In genomic region chrX:10156199-10157031, GRCh38 we compare ENCODE assay signal across 1 cellular context.
TF ChIP-seq lines count a peak whose summit lies in the region.

Gene CLCN4 (plus strand): TSS chrX:10156975. CDS start chrX:10185033, 28,058 bp downstream.

TF ChIP-seq in HepG2, 621 proteins besides CTCF, POLR2A, EP300 and RAD21 (continued from another document and continues in another):
- TF ChIP-seq ARID4A (CRISPR knock-in tag; IDR thresholded peaks at IDR 0.05; ENCODE audit: borderline replicate concordance) (peak; percentile 59; the same call in 1 of the 2 replicates), ZNF850 (CRISPR knock-in tag; conservative IDR thresholded peaks at IDR 0.05) (no peak), GABPB1 (CRISPR knock-in tag; IDR thresholded peaks at IDR 0.05) (peak; percentile 39; the same call in 1 of the 2 replicates), FOXA1 (IDR thresholded peaks at IDR 0.05) (no peak), FOXA1 (CRISPR knock-in tag; IDR thresholded peaks at IDR 0.05) (no peak), NFYC (CRISPR knock-in tag; IDR thresholded peaks at IDR 0.05) (0 out of 2 replicates have a peak, but pooled peaks have one; percentile 24), ZKSCAN8 (CRISPR knock-in tag; IDR thresholded peaks at IDR 0.05; ENCODE audit: borderline replicate concordance) (no peak), ZNF160 (CRISPR knock-in tag; IDR thresholded peaks at IDR 0.05) (no peak), NFE2 (CRISPR knock-in tag; IDR thresholded peaks at IDR 0.05) (no peak), ZUFSP (CRISPR knock-in tag; IDR thresholded peaks at IDR 0.05; ENCODE audit: borderline replicate concordance) (no peak), ZSCAN30 (CRISPR knock-in tag; IDR thresholded peaks at IDR 0.05) (no peak), ZC3H13 (CRISPR knock-in tag; IDR thresholded peaks at IDR 0.05) (no peak), ZNF362 (CRISPR knock-in tag; IDR thresholded peaks at IDR 0.05; ENCODE audit: borderline replicate concordance) (no peak), ARHGAP35 (CRISPR knock-in tag; IDR thresholded peaks at IDR 0.05; ENCODE audit: borderline replicate concordance) (no peak), BCL6 (CRISPR knock-in tag; IDR thresholded peaks at IDR 0.05) (no peak), ERF (CRISPR knock-in tag; IDR thresholded peaks at IDR 0.05) (no peak), ZMAT3 (CRISPR knock-in tag; conservative IDR thresholded peaks at IDR 0.05) (0 out of 2 replicates have a peak, but pooled peaks have one; percentile 19), FOSL1 (CRISPR knock-in tag; IDR thresholded peaks at IDR 0.05; ENCODE audit: borderline replicate concordance) (no peak), IKZF1 (IDR thresholded peaks at IDR 0.05) (no peak), SP1 (IDR thresholded peaks at IDR 0.05) (no peak), SP1 (CRISPR knock-in tag; IDR thresholded peaks at IDR 0.05) (no peak), SMARCC2 (IDR thresholded peaks at IDR 0.05) (no peak), NFYB (CRISPR knock-in tag; IDR thresholded peaks at IDR 0.05) (peak; percentile 23; the same call in 1 of the 2 replicates), DMTF1 (CRISPR knock-in tag; IDR thresholded peaks at IDR 0.05) (no peak), ZNF430 (CRISPR knock-in tag; IDR thresholded peaks at IDR 0.05) (0 out of 2 replicates have a peak, but pooled peaks have one; percentile 32), ZNF496 (CRISPR knock-in tag; IDR thresholded peaks at IDR 0.05; ENCODE audit: insufficient replicate concordance) (no peak), TFE3 (CRISPR knock-in tag; IDR thresholded peaks at IDR 0.05) (0 out of 2 replicates have a peak, but pooled peaks have one; percentile 4), ZNF275 (CRISPR knock-in tag; IDR thresholded peaks at IDR 0.05; ENCODE audit: borderline replicate concordance) (no peak), ZNF232 (CRISPR knock-in tag; IDR thresholded peaks at IDR 0.05; ENCODE audit: borderline replicate concordance) (no peak; the same call in 1 of the 2 replicates), ZNF605 (CRISPR knock-in tag; IDR thresholded peaks at IDR 0.05) (peak; percentile 59; the same call in 1 of the 2 replicates), ZNF282 (IDR thresholded peaks at IDR 0.05; ENCODE audit: partially characterized antibody) (no peak), KDM2A (CRISPR knock-in tag; IDR thresholded peaks at IDR 0.05; ENCODE audit: borderline replicate concordance, low read depth) (peak; percentile 46; the same call in 1 of the 2 replicates), HOXA5 (CRISPR knock-in tag; IDR thresholded peaks at IDR 0.05) (no peak), TAF1 (CRISPR knock-in tag; IDR thresholded peaks at IDR 0.05) (peak; percentile 69), ZNF816 (CRISPR knock-in tag; IDR thresholded peaks at IDR 0.05; ENCODE audit: borderline replicate concordance) (no peak), FOXK1 (CRISPR knock-in tag; IDR thresholded peaks at IDR 0.05; ENCODE audit: borderline replicate concordance, low read depth) (no peak), RAD51 (IDR thresholded peaks at IDR 0.05; ENCODE audit: borderline replicate concordance) (0 out of 2 replicates have a peak, but pooled peaks have one; percentile 16), ZNF547 (CRISPR knock-in tag; IDR thresholded peaks at IDR 0.05) (no peak), ZNF839 (CRISPR knock-in tag; IDR thresholded peaks at IDR 0.05; ENCODE audit: borderline replicate concordance) (no peak), THRA (CRISPR knock-in tag; IDR thresholded peaks at IDR 0.05; ENCODE audit: borderline replicate concordance) (no peak), FOXP1 (IDR thresholded peaks at IDR 0.05) (no peak), FOXP1 (CRISPR knock-in tag; IDR thresholded peaks at IDR 0.05) (no peak), TP53 (CRISPR knock-in tag; conservative IDR thresholded peaks at IDR 0.05) (no peak), BATF2 (CRISPR knock-in tag; IDR thresholded peaks at IDR 0.05) (no peak), ARID5B (CRISPR knock-in tag; IDR thresholded peaks at IDR 0.05) (0 out of 2 replicates have a peak, but pooled peaks have one; percentile 45)
